Comparison of ENCODE assay signal across 8 cellular contexts in genomic region chr6:71510057-71510713, GRCh38.
DNase-seq lines count a peak whose midpoint lies in the region; ATAC-seq and TF ChIP-seq lines count a peak whose summit lies in the region.

No MANE protein-coding gene starts in this region.

- POLR2A ChIA-PET in CD4-positive, alpha-beta T cell (lab: Charles Lee): no interaction called here

- TF ChIP-seq CTCF in AG10803 (conservative IDR thresholded peaks at IDR 0.05; ENCODE audit: low read length) (peak; percentile 85), osteoblast (IDR thresholded peaks at IDR 0.05; ENCODE audit: extremely low read depth, low read depth, low read length) (peak; percentile 79)
- TF ChIP-seq CTCF in CD4-positive, alpha-beta T cell (IDR thresholded peaks at IDR 0.05): no peak

- no peaks in the 10 kb centered on the region for H3K9me3 Mint-ChIP-seq in CD4-positive, alpha-beta T cell

- no peak overlapping the region for H3K27ac Mint-ChIP-seq in CD4-positive, alpha-beta T cell

- H4K20me1 ChIP-seq in osteoblast (ENCODE audit: insufficient read depth, low read length): no peaks in the 10 kb centered on the region

- H3K9me3 ChIP-seq in SJSA1 (replicated peaks) (no peaks in the 10 kb centered on the region), osteoblast (ENCODE audit: low read depth, low read length) (no peaks in the 10 kb centered on the region)
- H3K9me3 ChIP-seq in CD4-positive, alpha-beta T cell (ENCODE audit: control insufficient read depth, low read length): no peaks in the 10 kb centered on the region

- H3K36me3 Mint-ChIP-seq in CD4-positive, alpha-beta T cell (ENCODE audit: low read depth): no peaks in the 10 kb centered on the region

- H3K36me3 ChIP-seq in SJSA1 (no peaks in the 10 kb centered on the region), osteoblast (ENCODE audit: insufficient read depth, low read length) (no peaks in the 10 kb centered on the region)

- CTCF ChIA-PET in CD4-positive, alpha-beta T cell (lab: Charles Lee): no interaction called here

- H3K4me2 ChIP-seq in osteoblast (ENCODE audit: insufficient read depth, low read length): peak overlapping the region; percentile 26

- H2AFZ ChIP-seq in osteoblast (ENCODE audit: low read length): peak overlapping the region; percentile 82

- H3K4me3 ChIP-seq in AG10803 (ENCODE audit: low read length) (no peak overlapping the region), SJSA1 (no peak overlapping the region), osteoblast (ENCODE audit: insufficient read depth, low read length) (no peak overlapping the region)

- intact Hi-C loops in CD4-positive, alpha-beta T cell (cut with DNase I, micrococcal nuclease): no loop called here

- H3K4me1 Mint-ChIP-seq in CD4-positive, alpha-beta T cell (ENCODE audit: low read depth): no peaks in the 10 kb centered on the region

- DNase-seq in AG10803 (ENCODE audit: low read depth) (peak; percentile 80), SJSA1 (ENCODE audit: low read depth in 1 of 2, low spot score in 2 of 2) (peak; percentile 74 to 77), fibroblast of the conjunctiva (ENCODE audit: low read depth) (peak; percentile 65), osteoblast (ENCODE audit: insufficient read length, low spot score, missing footprints) (peak; percentile 73)
- DNase-seq in CD4-positive, alpha-beta T cell: no peak

- ATAC-seq in GM18861 (IDR thresholded peaks at IDR 0.05; ENCODE audit: unreplicated experiment): peak; percentile 77
- peak; percentile 64 for ATAC-seq in HG03095 (IDR thresholded peaks at IDR 0.05; ENCODE audit: unreplicated experiment)
- ATAC-seq in CD4-positive, alpha-beta T cell (ENCODE audit: poor library complexity): no peak
- no peak for ATAC-seq in HG03196 (IDR thresholded peaks at IDR 0.05; ENCODE audit: unreplicated experiment)

- H3K27me3 Mint-ChIP-seq in CD4-positive, alpha-beta T cell: no peaks in the 10 kb centered on the region

- H3K4me1 ChIP-seq in SJSA1 (replicated peaks) (peaks cover 17% of the 10 kb centered on the region), osteoblast (ENCODE audit: insufficient read depth, low read length) (peaks cover 7% of the 10 kb centered on the region)

- no peaks in the 10 kb centered on the region for H3K79me2 ChIP-seq in osteoblast (ENCODE audit: insufficient read depth, low read length)

- no peak overlapping the region for H3K4me3 Mint-ChIP-seq in CD4-positive, alpha-beta T cell

- H3K27ac ChIP-seq in SJSA1 (no peak overlapping the region), osteoblast (ENCODE audit: low read depth, low read length) (no peak overlapping the region)
- no peak overlapping the region for H3K27ac ChIP-seq in CD4-positive, alpha-beta T cell (ENCODE audit: low read depth, low read length)

- H3K27me3 ChIP-seq in SJSA1 (replicated peaks): no peaks in the 10 kb centered on the region
- H3K27me3 ChIP-seq in osteoblast (ENCODE audit: insufficient read depth, low read length): no peaks in the 10 kb centered on the region
- H3K27me3 ChIP-seq in CD4-positive, alpha-beta T cell (ENCODE audit: control insufficient read depth, insufficient read depth, low read length): no peaks in the 10 kb centered on the region

Comparison
In these comparisons a context has a peak if more than half of its experiments do, and no peak if none do; other contexts are left out.
1. DNase-seq: peak in AG10803 (single experiment), SJSA1 (2 of 2), fibroblast of the conjunctiva (single experiment) and osteoblast (single experiment); none in CD4-positive, alpha-beta T cell (0 of 10).
2. ATAC-seq: peak in GM18861 (single experiment) and HG03095 (single experiment); none in CD4-positive, alpha-beta T cell (single experiment) and HG03196 (single experiment).